In genomic region chr7:127690337-127690736, GRCh38 we compare ENCODE assay signal across 2 cellular contexts.
TF ChIP-seq lines count a peak whose summit lies in the region.

No MANE protein-coding gene starts in this region.

TF ChIP-seq in GM23338, 12 proteins besides CTCF, POLR2A, EP300 and RAD21:
- TF ChIP-seq ZNF462 (CRISPR knock-in tag; IDR thresholded peaks at IDR 0.05) (no peak), STAT1 (IDR thresholded peaks at IDR 0.05; ENCODE audit: unreplicated experiment) (no peak), JUNB (IDR thresholded peaks at IDR 0.05; ENCODE audit: unreplicated experiment) (no peak), NANOG (IDR thresholded peaks at IDR 0.05; ENCODE audit: borderline replicate concordance) (no peak), POLR2AphosphoS5 (IDR thresholded peaks at IDR 0.05; ENCODE audit: low read depth) (no peak), CREB1 (CRISPR knock-in tag; IDR thresholded peaks at IDR 0.05; ENCODE audit: low read depth) (no peak), ETS1 (IDR thresholded peaks at IDR 0.05) (no peak), ZNF114 (CRISPR knock-in tag; IDR thresholded peaks at IDR 0.05) (no peak), EZH2phosphoT487 (IDR thresholded peaks at IDR 0.05; ENCODE audit: unreplicated experiment) (no peak), EZH2 (IDR thresholded peaks at IDR 0.05; ENCODE audit: low read depth, unreplicated experiment) (no peak), REST (IDR thresholded peaks at IDR 0.05; ENCODE audit: unreplicated experiment) (no peak), ZNF331 (CRISPR knock-in tag; IDR thresholded peaks at IDR 0.05; ENCODE audit: low read depth) (no peak)

TF ChIP-seq in WTC11, 78 proteins besides CTCF, POLR2A, EP300 and RAD21 (continued from another document):
- no peak for TF ChIP-seq ZNF263 (CRISPR knock-in tag; IDR thresholded peaks at IDR 0.05; ENCODE audit: low read depth)
- no peak for TF ChIP-seq ZBTB21 (CRISPR knock-in tag; IDR thresholded peaks at IDR 0.05; ENCODE audit: borderline replicate concordance)
- no peak for TF ChIP-seq ZNF425 (CRISPR knock-in tag; conservative IDR thresholded peaks at IDR 0.05)
- TF ChIP-seq NR3C1 (CRISPR knock-in tag; conservative IDR thresholded peaks at IDR 0.05; ENCODE audit: low read depth): no peak
- TF ChIP-seq ATF6 (CRISPR knock-in tag; IDR thresholded peaks at IDR 0.05): no peak
- TF ChIP-seq ARID4B (CRISPR knock-in tag; IDR thresholded peaks at IDR 0.05; ENCODE audit: borderline replicate concordance): no peak
- no peak for TF ChIP-seq CBFB (CRISPR knock-in tag; IDR thresholded peaks at IDR 0.05; ENCODE audit: low read depth)
- TF ChIP-seq FOXP4 (CRISPR knock-in tag; IDR thresholded peaks at IDR 0.05): no peak
- TF ChIP-seq HMGXB4 (CRISPR knock-in tag; IDR thresholded peaks at IDR 0.05): no peak
- no peak for TF ChIP-seq JUN (CRISPR knock-in tag; IDR thresholded peaks at IDR 0.05)
- TF ChIP-seq SMAD3 (CRISPR knock-in tag; IDR thresholded peaks at IDR 0.05; ENCODE audit: borderline replicate concordance): no peak
- TF ChIP-seq OVOL2 (CRISPR knock-in tag; IDR thresholded peaks at IDR 0.05; ENCODE audit: borderline replicate concordance): no peak
- no peak for TF ChIP-seq IRF2 (CRISPR knock-in tag; IDR thresholded peaks at IDR 0.05; ENCODE audit: borderline replicate concordance, low read depth)
